In genomic region chr6:117496383-117496990, GRCh38 we compare ENCODE assay signal across 9 cellular contexts. TPM values are rescaled to one million over a fixed set of nuclear protein-coding genes. Genes with fewer than 3 reads are reported as not detected.
DNase-seq lines count a peak whose midpoint lies in the region; ATAC-seq lines count a peak whose summit lies in the region.
"Had no signal": no experiment of that assay in that cellular context is flagged by ENCODE, and none has a peak within 500 bp of the region (broad histone marks: within the 10 kb centered on the region; RNA-seq: fewer than 3 reads in every experiment).

No MANE protein-coding gene starts in this region.

- DNase-seq in GM03348 (ENCODE audit: low spot score) = peak; percentile 35
- peak; percentile 80 for DNase-seq in RKO (ENCODE audit: low spot score)
- peak; percentile 26 for DNase-seq in kidney tubule cell (ENCODE audit: low spot score)
- no peak for DNase-seq in NCI-H1417 treated with DMSO at 0.1 percent for 48 hours (lab: John Stamatoyannopoulos, UW)
- no peak for DNase-seq in sciatic nerve (ENCODE audit: low spot score)
- no peak for DNase-seq in retina
- DNase-seq: body of pancreas had no signal

- peak; percentile 48 for ATAC-seq in GM21717 (IDR thresholded peaks at IDR 0.05; ENCODE audit: unreplicated experiment)
- ATAC-seq in sciatic nerve = no peak
- ATAC-seq in HG03521 (IDR thresholded peaks at IDR 0.05; ENCODE audit: unreplicated experiment) = no peak
- ATAC-seq: body of pancreas had no signal

- intact Hi-C loops in sciatic nerve (cut with DNase I) = no loop called here

RNA-seq across cellular contexts. Expression of gene DCBLD1, which starts 14.0 kb away (rescaled TPM):
- total RNA-seq in sciatic nerve = 13.6 TPM

Comparison
In these comparisons a context has a peak if more than half of its experiments do, and no peak if none do; other contexts are left out.
1. DNase-seq: peak in GM03348 (single experiment), RKO (single experiment) and kidney tubule cell (single experiment); none in NCI-H1417 treated with DMSO at 0.1 percent for 48 hours (single experiment), sciatic nerve (single experiment) and retina (single experiment).